Comparison of ENCODE assay signal across 8 cellular contexts in genomic region chr4:152938237-152938969, GRCh38. TPM values are rescaled to one million over a fixed set of nuclear protein-coding genes. Genes with fewer than 3 reads are reported as not detected.
DNase-seq lines count a peak whose midpoint lies in the region; ATAC-seq and TF ChIP-seq lines count a peak whose summit lies in the region.

No MANE protein-coding gene starts in this region.

- H3K9me3 ChIP-seq in SK-N-MC (ENCODE audit: low read depth, low read length) = no peaks in the 10 kb centered on the region
- H3K9me3 ChIP-seq in gastroesophageal sphincter = no peaks in the 10 kb centered on the region

- no peak for ATAC-seq in gastroesophageal sphincter
- ATAC-seq in sciatic nerve = peak; percentile 50

- 14 to 38% methylated on average over 5 to 18 of the region's 18 CpGs for WGBS in gastroesophageal sphincter (ENCODE audit: low coverage in 1 of 2), 2 donors

- DNase-seq in GM12865 (ENCODE audit: low read depth) (no peak), SK-N-MC (ENCODE audit: low read depth, low spot score) (no peak), sciatic nerve (ENCODE audit: low spot score) (no peak), epidermal melanocyte (ENCODE audit: insufficient read length, low spot score) (no peak), NCI-H1048 (lab: John Stamatoyannopoulos, UW) (no peak), NCI-H2227 treated with DMSO at 0.1 percent for 48 hours (lab: John Stamatoyannopoulos, UW) (no peak), D341Med (ENCODE audit: low spot score) (no peak)

- no peak for TF ChIP-seq CTCF in GM12865 (IDR thresholded peaks at IDR 0.05; ENCODE audit: insufficient read depth, low read depth, low read length, missing control alignments)
- no peak for TF ChIP-seq CTCF in gastroesophageal sphincter (IDR thresholded peaks at IDR 0.05)

- intact Hi-C loops in sciatic nerve (cut with DNase I) = no loop called here

- H3K27ac ChIP-seq in SK-N-MC = no peak overlapping the region
- peak overlapping the region in 3 of 4 donors; percentile 10 to 65 (median 40) for H3K27ac ChIP-seq in gastroesophageal sphincter

- TF ChIP-seq EP300 in gastroesophageal sphincter (IDR thresholded peaks at IDR 0.05) = no peak

- H3K4me1 ChIP-seq in gastroesophageal sphincter = peaks cover 0 to 34% (median 7%) of the 10 kb centered on the region in 3 donors

- H3K27me3 ChIP-seq in gastroesophageal sphincter = peaks cover 58% of the 10 kb centered on the region

- peak overlapping the region; percentile 46 for H3K4me3 ChIP-seq in GM12865 (ENCODE audit: low read depth, low read length)
- H3K4me3 ChIP-seq in SK-N-MC = peak overlapping the region; percentile 81
- peak overlapping the region; percentile 27 to 71 for H3K4me3 ChIP-seq in gastroesophageal sphincter

- H3K36me3 ChIP-seq in SK-N-MC (ENCODE audit: insufficient read depth, low read length) = no peaks in the 10 kb centered on the region
- no peaks in the 10 kb centered on the region for H3K36me3 ChIP-seq in gastroesophageal sphincter

- no peak overlapping the region for H3K9ac ChIP-seq in SK-N-MC (ENCODE audit: insufficient read length)

- no peak for TF ChIP-seq POLR2A in gastroesophageal sphincter (IDR thresholded peaks at IDR 0.05)

RNA-seq across cellular contexts. Expression of gene FHDC1, which starts 2.3 kb away (rescaled TPM):
- 1 to 10 TPM in 3 of 4 donors, under 1 TPM in 1; 0.62 to 1.8 (median 1.3) TPM for total RNA-seq in gastroesophageal sphincter
- total RNA-seq in sciatic nerve = 3.9 TPM
